27 cellular contexts compared by ENCODE assay signal in the genomic region with DNA sequence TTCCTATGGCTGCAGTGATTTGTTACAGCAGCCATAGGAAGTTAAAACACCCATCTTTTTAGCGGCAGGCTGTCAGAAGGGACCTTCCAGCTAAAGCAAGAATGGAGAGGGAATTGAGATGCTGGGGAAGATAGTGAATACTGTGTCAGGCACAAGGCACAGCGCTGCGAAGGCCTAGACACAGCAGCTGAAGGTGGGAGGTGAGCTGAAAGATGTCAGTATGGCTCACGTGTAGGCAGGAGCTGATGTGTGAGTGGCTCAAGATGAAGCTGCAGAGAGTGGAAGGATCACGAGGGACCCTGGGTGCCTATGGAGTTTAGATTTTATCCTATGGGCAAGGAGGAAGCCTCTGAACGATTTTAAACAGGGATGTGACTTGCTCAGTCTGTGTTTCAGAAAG. TPM values are rescaled to one million over a fixed set of nuclear protein-coding genes. Genes with fewer than 3 reads are reported as not detected.
DNase-seq lines count a peak whose midpoint lies in the region; ATAC-seq and TF ChIP-seq lines count a peak whose summit lies in the region.
"Had no signal": no experiment of that assay in that cellular context is flagged by ENCODE, and none has a peak within 500 bp of the region (broad histone marks: within the 10 kb centered on the region; RNA-seq: fewer than 3 reads in every experiment).

No MANE protein-coding gene starts in this region.

- intact Hi-C loops in head of caudate nucleus (cut with DNase I) (no loop called here), aorta (cut with DNase I) (no loop called here)

- TF ChIP-seq CTCF in nephron progenitor cell (IDR thresholded peaks at IDR 0.05) = no peak

- H3K36me3 ChIP-seq in aorta (ENCODE audit: control insufficient read depth in 1 of 2, insufficient read depth in 2 of 2, low read length in 1 of 2) = no peaks in the 10 kb centered on the region
- H3K36me3 ChIP-seq: BLaER1 treated with 17β-estradiol and CSF1 and Interleukin-3, amounts not matched to agents 10 nM and 100 nM had no signal

- H3K4me1 Mint-ChIP-seq in nephron progenitor cell = peaks cover 14% of the 10 kb centered on the region
- H3K4me1 Mint-ChIP-seq: B cell had no signal

- ATAC-seq in aorta (ENCODE audit: low FRiP score) = peak; percentile 37
- ATAC-seq: A549; CD8-positive, alpha-beta T cell; GM12878 had no signal

- no peaks in the 10 kb centered on the region for H3K27me3 ChIP-seq in aorta (ENCODE audit: control insufficient read depth in 1 of 2, insufficient read depth in 2 of 2, low read length in 1 of 2)
- H3K27me3 ChIP-seq: BLaER1 treated with 17β-estradiol and CSF1 and Interleukin-3, amounts not matched to agents 10 nM and 100 nM had no signal

- H3K27ac ChIP-seq in aorta (ENCODE audit: low read depth in 1 of 2, low read length in 2 of 2) = no peak overlapping the region
- H3K27ac ChIP-seq: 22Rv1; A549; BLaER1 treated with 17β-estradiol and CSF1 and Interleukin-3, amounts not matched to agents 10 nM and 100 nM; C4-2B had no signal

- no peaks in the 10 kb centered on the region for H3K9me3 ChIP-seq in aorta (ENCODE audit: control insufficient read depth, low read length)
- H3K9me3 ChIP-seq: A549; BLaER1 treated with 17β-estradiol and CSF1 and Interleukin-3, amounts not matched to agents 10 nM and 100 nM; Caco-2 had no signal

- DNase-seq in SK-N-DZ (ENCODE audit: low spot score) (peak; percentile 41), head of caudate nucleus (peak in 31 of 42 donors; percentile 2 to 78 (median 31)), nephron progenitor cell (no peak), aorta (no peak), activated gamma-delta T cell treated with Interleukin-2 at 50 U/mL for 16 hours (no peak), NCI-H1930 (lab: John Stamatoyannopoulos, UW) (no peak), T-helper 9 cell (no peak)
- DNase-seq: AML-193; Caco-2; Calu3; CD4-positive, alpha-beta T cell; CD8-positive, alpha-beta T cell; DMS 273 treated with DMSO at 0.1 percent for 48 hours; DMS153; DMS53; DMS79; DND-41; EL; GDM1 had no signal

- H3K27ac Mint-ChIP-seq in nephron progenitor cell = peak overlapping the region; percentile 81
- H3K27ac Mint-ChIP-seq: B cell; CD4-positive, alpha-beta T cell; CD8-positive, alpha-beta T cell had no signal

- H3K4me3 ChIP-seq in aorta (ENCODE audit: low read length in 2 of 2) = no peak overlapping the region
- H3K4me3 ChIP-seq: A549; BLaER1 treated with 17β-estradiol and CSF1 and Interleukin-3, amounts not matched to agents 10 nM and 100 nM; GM12878 had no signal

- no peaks in the 10 kb centered on the region for H3K4me1 ChIP-seq in aorta (ENCODE audit: control insufficient read depth in 1 of 2, insufficient read depth in 2 of 2, low read length in 2 of 2)
- H3K4me1 ChIP-seq: A549; BLaER1 treated with 17β-estradiol and CSF1 and Interleukin-3, amounts not matched to agents 10 nM and 100 nM had no signal

- no peaks in the 10 kb centered on the region for H3K9me3 Mint-ChIP-seq in nephron progenitor cell
- H3K9me3 Mint-ChIP-seq: CD4-positive, alpha-beta T cell; CD8-positive, alpha-beta T cell had no signal

- WGBS in aorta, 2 donors = 79 to 81% methylated on average over 6 of the region's 6 CpGs

- H3K36me3 Mint-ChIP-seq in nephron progenitor cell (ENCODE audit: low read depth) = no peaks in the 10 kb centered on the region

- peaks cover 6% of the 10 kb centered on the region for H3K27me3 Mint-ChIP-seq in nephron progenitor cell (ENCODE audit: low read depth, poor library complexity)
- H3K27me3 Mint-ChIP-seq: B cell; CD4-positive, alpha-beta T cell had no signal

- no peak overlapping the region for H3K4me3 Mint-ChIP-seq in nephron progenitor cell
- H3K4me3 Mint-ChIP-seq: B cell; CD4-positive, alpha-beta T cell; CD8-positive, alpha-beta T cell had no signal

RNA-seq across cellular contexts. Expression of gene NMNAT3, which starts 44.3 kb away (rescaled TPM):
- not detected in 2 replicates for polyA plus RNA-seq in SK-N-DZ (2014; cell fraction: cytosol; rRNA removed)
- not detected in 2 replicates for polyA plus RNA-seq in SK-N-DZ (2014; cell fraction: nucleus; rRNA removed)
- 10 to 100 TPM in 1 of 2 donors, 1 to 10 TPM in 1; 5.2 to 12.7 TPM for total RNA-seq in aorta
- polyA plus RNA-seq in aorta = 10 to 100 TPM in 1 of 2 donors, 1 to 10 TPM in 1; 3.4 to 13.1 TPM
- total RNA-seq: A172, G401 had no signal

Comparison
In these comparisons a context has a peak if more than half of its experiments do, and no peak if none do; other contexts are left out.
1. DNase-seq: peak in SK-N-DZ (single experiment) and head of caudate nucleus (31 of 42); none in nephron progenitor cell (single experiment), aorta (0 of 2), activated gamma-delta T cell treated with Interleukin-2 at 50 U/mL for 16 hours (single experiment), NCI-H1930 (0 of 2) and T-helper 9 cell (single experiment).